Comparison of ENCODE assay signal across 9 cellular contexts in the genomic region with DNA sequence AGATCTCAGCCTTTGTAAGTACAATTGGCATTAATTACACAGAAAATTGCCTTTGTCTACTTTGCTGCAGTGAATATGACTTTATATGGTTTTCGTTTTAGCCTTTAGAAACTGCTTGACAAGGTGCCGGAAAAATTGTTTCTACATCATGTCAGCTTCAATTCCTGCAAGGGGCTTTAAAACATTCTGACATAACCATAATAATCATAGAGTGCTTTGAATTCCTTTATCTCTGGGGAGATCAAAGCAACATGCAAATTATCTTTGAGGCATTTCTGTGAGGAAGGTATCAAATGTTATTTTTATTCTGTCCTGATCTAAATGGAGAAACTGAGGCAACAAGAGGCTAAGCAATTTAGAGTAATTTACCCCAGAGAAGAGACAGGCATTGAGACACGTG. TPM values are rescaled to one million over a fixed set of nuclear protein-coding genes. Genes with fewer than 3 reads are reported as not detected.
"Had no signal": no experiment of that assay in that cellular context is flagged by ENCODE, and none has a peak within 500 bp of the region (broad histone marks: within the 10 kb centered on the region; RNA-seq: fewer than 3 reads in every experiment).

No MANE protein-coding gene starts in this region.

- H3K4me3 ChIP-seq: K562 had no signal

- DNase-seq: IMR-90, KBM-7, KG1 had no signal

- H3K4me2 ChIP-seq: KMS-11 had no signal

- H3K9ac ChIP-seq: KMS-11 had no signal

- H3K27ac ChIP-seq: HL-60, KMS-11 had no signal

- H3K9me3 Mint-ChIP-seq: IgD-negative memory B cell had no signal

- H3K4me3 Mint-ChIP-seq: IgD-negative memory B cell had no signal

- H3K36me3 Mint-ChIP-seq: IgD-negative memory B cell had no signal

- H3K27ac Mint-ChIP-seq: IgD-negative memory B cell had no signal

- ATAC-seq: HepG2, K562 had no signal

- H3K4me1 Mint-ChIP-seq: IgD-negative memory B cell had no signal

RNA-seq across cellular contexts. Expression of a gene that starts 57.8 kb away (rescaled TPM):
- total RNA-seq: HepG2, HT1080, IMR-90 had no signal
- polyA plus RNA-seq: HepG2, IMR-90 had no signal
